In the genomic region with DNA sequence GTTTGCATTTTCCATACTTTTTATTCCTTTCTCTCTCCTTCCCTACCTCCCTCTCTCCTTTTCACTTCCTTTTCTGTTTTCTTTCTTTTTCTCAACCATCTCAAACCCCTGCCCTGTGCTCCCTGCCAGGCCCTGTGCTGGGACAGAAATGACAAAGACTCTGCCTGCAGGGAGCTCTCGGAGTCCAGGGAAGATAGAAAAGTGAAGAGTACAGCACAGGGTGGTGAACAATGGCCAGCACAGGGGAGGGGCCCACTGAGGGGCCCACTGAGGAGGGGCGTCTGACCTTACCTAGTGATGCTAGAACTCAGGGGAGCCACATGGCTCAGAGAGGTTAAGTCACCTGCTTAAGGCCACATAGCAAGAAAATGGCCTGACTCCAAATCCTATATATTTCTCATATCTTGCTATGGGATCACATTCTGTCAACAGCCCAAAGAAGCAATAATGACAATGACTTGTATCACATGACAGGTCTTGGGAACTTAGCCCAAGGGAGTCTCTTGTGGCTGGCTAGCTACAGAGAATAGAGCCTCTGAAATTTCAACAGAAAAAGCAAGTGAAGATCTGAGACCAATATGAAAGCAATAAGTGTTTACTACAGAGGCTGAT, we compare ENCODE assay signal across 9 cellular contexts. TPM values are rescaled to one million over a fixed set of nuclear protein-coding genes. Genes with fewer than 3 reads are reported as not detected.
"Had no signal": no experiment of that assay in that cellular context is flagged by ENCODE, and none has a peak within 500 bp of the region (broad histone marks: within the 10 kb centered on the region; RNA-seq: fewer than 3 reads in every experiment).

No MANE protein-coding gene starts in this region.

- H3K36me3 Mint-ChIP-seq: activated naive CD8-positive, alpha-beta T cell treated with anti-CD3 and anti-CD28 coated beads, Interleukin-2, amount 10 ng/mL, durations not matched to agents 7 days and 5 days had no signal

- H3K9me3 Mint-ChIP-seq: activated B cell treated with CpG ODN at 0.5 μM for 24 hours; activated CD4-positive, alpha-beta T cell treated with anti-CD3 and anti-CD28 coated beads, Interleukin-2, amount 10 ng/mL, durations not matched to agents 24 days and 14 days; activated naive CD8-positive, alpha-beta T cell treated with anti-CD3 and anti-CD28 coated beads, Interleukin-2, amount 10 ng/mL, durations not matched to agents 7 days and 5 days; stimulated activated effector memory CD8-positive, alpha-beta T cell treated with anti-CD3 and anti-CD28 coated beads, Interleukin-12 subunit alpha, Interleukin-12 subunit beta, amount 100 ng/mL, for 72 hours had no signal

- H3K4me3 Mint-ChIP-seq: activated B cell treated with CpG ODN at 0.5 μM for 24 hours; activated CD4-positive, alpha-beta T cell treated with anti-CD3 and anti-CD28 coated beads, Interleukin-2, amount 10 ng/mL, durations not matched to agents 24 days and 14 days; activated naive CD8-positive, alpha-beta T cell treated with anti-CD3 and anti-CD28 coated beads, Interleukin-2, amount 10 ng/mL, durations not matched to agents 7 days and 5 days; stimulated activated effector memory CD8-positive, alpha-beta T cell treated with anti-CD3 and anti-CD28 coated beads, Interleukin-12 subunit alpha, Interleukin-12 subunit beta, amount 100 ng/mL, for 72 hours had no signal

- H3K27ac Mint-ChIP-seq: activated B cell treated with CpG ODN at 0.5 μM for 24 hours; activated naive CD8-positive, alpha-beta T cell treated with anti-CD3 and anti-CD28 coated beads, Interleukin-2, amount 10 ng/mL, durations not matched to agents 7 days and 5 days had no signal

- ATAC-seq: sciatic nerve had no signal

- DNase-seq: activated B cell treated with CpG ODN at 0.5 μM for 24 hours; activated CD4-positive, alpha-beta T cell treated with anti-CD3 and anti-CD28 coated beads, Interleukin-2, amount 10 ng/mL, durations not matched to agents 24 days and 14 days; activated gamma-delta T cell treated with Interleukin-2 at 50 U/mL for 16 hours; activated naive CD8-positive, alpha-beta T cell treated with anti-CD3 and anti-CD28 coated beads, Interleukin-2, amount 10 ng/mL, durations not matched to agents 7 days and 5 days; midbrain had no signal

RNA-seq across cellular contexts. Expression of a gene that starts 44.3 kb away (rescaled TPM):
- total RNA-seq: activated B cell treated with CpG ODN at 0.5 μM for 24 hours; activated CD4-positive, alpha-beta T cell treated with anti-CD3 and anti-CD28 coated beads, Interleukin-2, amount 10 ng/mL, durations not matched to agents 24 days and 14 days; activated naive CD8-positive, alpha-beta T cell treated with anti-CD3 and anti-CD28 coated beads, Interleukin-2, amount 10 ng/mL, durations not matched to agents 7 days and 5 days; lung microvascular endothelial cell; osteoblast had no signal
